ENCODE assay signal across 23 cellular contexts in the genomic region with DNA sequence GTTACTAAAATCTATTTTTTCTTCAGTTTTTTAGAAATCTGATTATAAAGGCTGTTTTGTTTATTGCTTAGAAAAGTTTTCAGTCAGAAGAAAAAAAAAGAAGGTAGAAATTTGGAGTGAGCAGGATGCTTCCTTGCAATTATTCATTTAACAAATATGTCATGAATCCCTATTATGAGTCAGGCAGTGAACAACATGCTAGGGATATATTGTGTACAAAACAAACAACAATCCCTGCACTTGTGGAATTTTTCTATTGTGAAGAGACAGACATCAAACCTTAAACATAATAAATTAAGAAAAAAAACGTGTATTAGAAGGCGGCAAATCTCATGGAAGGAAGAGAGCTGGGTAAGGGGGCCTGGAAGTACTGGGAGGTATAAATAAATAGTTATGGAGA.
DNase-seq lines count a peak whose midpoint lies in the region; ATAC-seq, FAIRE-seq and TF ChIP-seq lines count a peak whose summit lies in the region.
"Had no signal": no experiment of that assay in that cellular context is flagged by ENCODE, and none has a peak within 500 bp of the region (broad histone marks: within the 10 kb centered on the region; RNA-seq: fewer than 3 reads in every experiment).

No MANE protein-coding gene starts in this region.

- TF ChIP-seq CTCF in fibroblast of mammary gland (conservative IDR thresholded peaks at IDR 0.05; ENCODE audit: control insufficient read depth, insufficient read depth, low read depth, low read length), result no peak

- no peaks in the 10 kb centered on the region for H3K4me1 Mint-ChIP-seq in activated CD4-positive, alpha-beta T cell treated with anti-CD3 and anti-CD28 coated beads, Interleukin-2, amount 10 ng/mL, durations not matched to agents 24 days and 14 days
- no peaks in the 10 kb centered on the region for H3K4me1 Mint-ChIP-seq in immature natural killer cell
- no peaks in the 10 kb centered on the region for H3K4me1 Mint-ChIP-seq in natural killer cell treated with Interleukin-12 subunit alpha and Interleukin-12 subunit beta and Interleukin-15 and Interleukin-18, amount 100 ng/mL, for 72 hours (ENCODE audit: low read depth in 2 of 2)
- H3K4me1 Mint-ChIP-seq: CD4-positive, CD25-positive, alpha-beta regulatory T cell had no signal

- H3K27ac Mint-ChIP-seq in activated CD4-positive, alpha-beta T cell treated with anti-CD3 and anti-CD28 coated beads, Interleukin-2, amount 10 ng/mL, durations not matched to agents 24 days and 14 days, result no peak overlapping the region
- H3K27ac Mint-ChIP-seq in immature natural killer cell, result no peak overlapping the region
- H3K27ac Mint-ChIP-seq in natural killer cell treated with Interleukin-12 subunit alpha and Interleukin-12 subunit beta and Interleukin-15 and Interleukin-18, amount 100 ng/mL, for 72 hours, result no peak overlapping the region
- H3K27ac Mint-ChIP-seq: activated naive CD8-positive, alpha-beta T cell; activated T-helper 1 cell treated with anti-CD3 and anti-CD28 coated beads, Interleukin-12 subunit alpha, Interleukin-12 subunit beta, Interleukin-2, Interleukin-4 antibody, amounts not matched to agents 30 ng/mL and 10 ng/mL and 1 ng/mL, durations not matched to agents 14 hours and 24 hours and 36 hours; brain; CD4-positive, CD25-positive, alpha-beta regulatory T cell had no signal

- no peaks in the 10 kb centered on the region for H3K36me3 Mint-ChIP-seq in activated CD4-positive, alpha-beta T cell treated with anti-CD3 and anti-CD28 coated beads, Interleukin-2, amount 10 ng/mL, durations not matched to agents 24 days and 14 days (ENCODE audit: low read depth)
- no peaks in the 10 kb centered on the region for H3K36me3 Mint-ChIP-seq in immature natural killer cell
- no peaks in the 10 kb centered on the region for H3K36me3 Mint-ChIP-seq in natural killer cell treated with Interleukin-12 subunit alpha and Interleukin-12 subunit beta and Interleukin-15 and Interleukin-18, amount 100 ng/mL, for 72 hours
- H3K36me3 Mint-ChIP-seq: activated naive CD8-positive, alpha-beta T cell; brain; CD4-positive, CD25-positive, alpha-beta regulatory T cell had no signal

- DNase-seq in A172 (ENCODE audit: low spot score) (peak; percentile 40), H54 (ENCODE audit: insufficient read length, low spot score) (peak; percentile 11), SW 1271 (lab: John Stamatoyannopoulos, UW) (peak; percentile 13 to 57), fibroblast of mammary gland (ENCODE audit: low read depth) (peak; percentile 30), immature natural killer cell (no peak)
- DNase-seq in activated CD4-positive, alpha-beta T cell treated with anti-CD3 and anti-CD28 coated beads, Interleukin-2, amount 10 ng/mL, durations not matched to agents 24 days and 14 days, result no peak
- no peak for DNase-seq in natural killer cell treated with Interleukin-12 subunit alpha and Interleukin-12 subunit beta and Interleukin-15 and Interleukin-18, amount 100 ng/mL, for 72 hours (ENCODE audit: low spot score)
- DNase-seq: activated CD4-positive, CD25-positive, alpha-beta regulatory T cell treated with anti-CD3 and anti-CD28 coated beads, Interleukin-2, amount 50 U/mL, for 72 hours; CD4-positive, CD25-positive, alpha-beta regulatory T cell; dorsolateral prefrontal cortex; heart left ventricle; Karpas-422; NCI-H1417 treated with DMSO at 0.1 percent for 48 hours; NCI-H748 treated with DMSO at 0.1 percent for 48 hours; nucleus accumbens; OCI-M1; T1000 had no signal

- no peaks in the 10 kb centered on the region for H3K9me3 Mint-ChIP-seq in activated CD4-positive, alpha-beta T cell treated with anti-CD3 and anti-CD28 coated beads, Interleukin-2, amount 10 ng/mL, durations not matched to agents 24 days and 14 days
- peaks cover 0 to 6% (median 4%) of the 10 kb centered on the region in 6 donors for H3K9me3 Mint-ChIP-seq in immature natural killer cell
- peaks cover 3% of the 10 kb centered on the region for H3K9me3 Mint-ChIP-seq in natural killer cell treated with Interleukin-12 subunit alpha and Interleukin-12 subunit beta and Interleukin-15 and Interleukin-18, amount 100 ng/mL, for 72 hours
- H3K9me3 Mint-ChIP-seq: activated T-helper 1 cell treated with anti-CD3 and anti-CD28 coated beads, Interleukin-12 subunit alpha, Interleukin-12 subunit beta, Interleukin-2, Interleukin-4 antibody, amounts not matched to agents 30 ng/mL and 10 ng/mL and 1 ng/mL, durations not matched to agents 14 hours and 24 hours and 36 hours; brain had no signal

- H3K4me3 ChIP-seq in fibroblast of mammary gland (ENCODE audit: control insufficient read depth, low read depth, low read length), result no peak overlapping the region
- H3K4me3 ChIP-seq: dorsolateral prefrontal cortex, esophagus muscularis mucosa, heart left ventricle, suprapubic skin had no signal

- no peak overlapping the region for H3K4me3 Mint-ChIP-seq in activated CD4-positive, alpha-beta T cell treated with anti-CD3 and anti-CD28 coated beads, Interleukin-2, amount 10 ng/mL, durations not matched to agents 24 days and 14 days
- H3K4me3 Mint-ChIP-seq in immature natural killer cell, result no peak overlapping the region
- no peak overlapping the region for H3K4me3 Mint-ChIP-seq in natural killer cell treated with Interleukin-12 subunit alpha and Interleukin-12 subunit beta and Interleukin-15 and Interleukin-18, amount 100 ng/mL, for 72 hours
- H3K4me3 Mint-ChIP-seq: activated naive CD8-positive, alpha-beta T cell; activated T-helper 1 cell treated with anti-CD3 and anti-CD28 coated beads, Interleukin-12 subunit alpha, Interleukin-12 subunit beta, Interleukin-2, Interleukin-4 antibody, amounts not matched to agents 30 ng/mL and 10 ng/mL and 1 ng/mL, durations not matched to agents 14 hours and 24 hours and 36 hours; brain; CD4-positive, CD25-positive, alpha-beta regulatory T cell had no signal

- H3K27me3 Mint-ChIP-seq in activated CD4-positive, alpha-beta T cell treated with anti-CD3 and anti-CD28 coated beads, Interleukin-2, amount 10 ng/mL, durations not matched to agents 24 days and 14 days, result no peaks in the 10 kb centered on the region
- H3K27me3 Mint-ChIP-seq in immature natural killer cell (ENCODE audit: low read depth in 3 of 3), result peaks cover 0 to 7% (median 1%) of the 10 kb centered on the region in 3 donors
- no peaks in the 10 kb centered on the region for H3K27me3 Mint-ChIP-seq in natural killer cell treated with Interleukin-12 subunit alpha and Interleukin-12 subunit beta and Interleukin-15 and Interleukin-18, amount 100 ng/mL, for 72 hours
- H3K27me3 Mint-ChIP-seq: activated naive CD8-positive, alpha-beta T cell; brain; CD4-positive, CD25-positive, alpha-beta regulatory T cell had no signal

- no peak for TF ChIP-seq POLR2A in H54 (IDR thresholded peaks at IDR 0.05; ENCODE audit: low read depth, low read length)

- no peak for ATAC-seq in esophagus mucosa
- ATAC-seq in natural killer cell treated with Interleukin-12 subunit alpha and Interleukin-12 subunit beta and Interleukin-15 and Interleukin-18, amount 100 ng/mL, for 72 hours, result no peak
- ATAC-seq: heart left ventricle had no signal

- intact Hi-C loops in activated CD4-positive, alpha-beta T cell treated with anti-CD3 and anti-CD28 coated beads, Interleukin-2, amount 10 ng/mL, durations not matched to agents 24 days and 14 days (cut with micrococcal nuclease), result no loop called here

- FAIRE-seq in H54 (lab: Jason Lieb, UNC), result no peak

Comparison
In these comparisons a context has a peak if more than half of its experiments do, and no peak if none do; other contexts are left out.
1. DNase-seq: peak in A172 (single experiment), H54 (single experiment), SW 1271 (2 of 2) and fibroblast of mammary gland (single experiment); none in activated CD4-positive, alpha-beta T cell treated with anti-CD3 and anti-CD28 coated beads, Interleukin-2, amount 10 ng/mL, durations not matched to agents 24 days and 14 days (single experiment), immature natural killer cell (0 of 3) and natural killer cell treated with Interleukin-12 subunit alpha and Interleukin-12 subunit beta and Interleukin-15 and Interleukin-18, amount 100 ng/mL, for 72 hours (single experiment).